9 cellular contexts compared by ENCODE assay signal in genomic region chr14:23569443-23570151, GRCh38. TPM values are rescaled to one million over a fixed set of nuclear protein-coding genes. Genes with fewer than 3 reads are reported as not detected.
DNase-seq lines count a peak whose midpoint lies in the region; ATAC-seq, FAIRE-seq and TF ChIP-seq lines count a peak whose summit lies in the region.
"Had no signal": no experiment of that assay in that cellular context is flagged by ENCODE, and none has a peak within 500 bp of the region (broad histone marks: within the 10 kb centered on the region; RNA-seq: fewer than 3 reads in every experiment).

No MANE protein-coding gene starts in this region.

- peaks cover 7% of the 10 kb centered on the region for H3K27me3 ChIP-seq in transverse colon

- peaks cover 4 to 19% (median 13%) of the 10 kb centered on the region in 4 donors for H3K4me1 ChIP-seq in transverse colon

- peaks cover 20% of the 10 kb centered on the region for H3K27me3 Mint-ChIP-seq in central memory CD8-positive, alpha-beta T cell

- peaks cover 23% of the 10 kb centered on the region for H3K4me1 Mint-ChIP-seq in central memory CD8-positive, alpha-beta T cell

- no peaks in the 10 kb centered on the region for H3K36me3 ChIP-seq in transverse colon

- no peak overlapping the region for H3K4me3 ChIP-seq in transverse colon

- WGBS in transverse colon (ENCODE audit: low coverage in 1 of 2), 2 donors: 40 to 68% methylated on average over 1 to 7 of the region's 7 CpGs

- H3K27ac ChIP-seq in transverse colon: no peak overlapping the region

- H3K36me3 Mint-ChIP-seq in central memory CD8-positive, alpha-beta T cell (ENCODE audit: insufficient read depth): peaks cover 8% of the 10 kb centered on the region

- in situ Hi-C loops in transverse colon (cut with MboI; ENCODE audit: low pct_ligation_motif_present in 1 of 4, low pct_unique_long_range_greater_than_20kb in 1 of 4, low sequenced_read_pairs in 3 of 4): loop anchor here in 2 of 4 donors (10.0 to 25.0 kb wide), 2 partner anchors 85 to 232 kb away; no protein-coding TSS in a partner anchor

- TF ChIP-seq EP300 in transverse colon (IDR thresholded peaks at IDR 0.05; ENCODE audit: low read depth): no peak

- FAIRE-seq in H54 (lab: Jason Lieb, UNC): no peak

- intact Hi-C loops in transverse colon (cut with DNase I; ENCODE audit: low total_unique reads): no loop called here

- DNase-seq in NCI-H526 (lab: John Stamatoyannopoulos, UW): peak; percentile 43 to 52
- DNase-seq in NCI-H526 treated with DMSO at 0.1 percent for 48 hours (lab: John Stamatoyannopoulos, UW): no peak
- DNase-seq in NCI-H2107 (lab: John Stamatoyannopoulos, UW): peak; percentile 45
- DNase-seq in central memory CD8-positive, alpha-beta T cell (ENCODE audit: low spot score in 2 of 2): no peak
- DNase-seq in occipital lobe (lab: John Stamatoyannopoulos, UW): peak; percentile 79
- no peak for DNase-seq in H54 (ENCODE audit: insufficient read length, low spot score)
- no peak for DNase-seq in transverse colon

- ATAC-seq in central memory CD8-positive, alpha-beta T cell (replicated peaks; ENCODE audit: extremely low read depth, poor library complexity, severe bottlenecking): no peak
- no peak for ATAC-seq in GM21367 (IDR thresholded peaks at IDR 0.05; ENCODE audit: unreplicated experiment)

- TF ChIP-seq CTCF in transverse colon (IDR thresholded peaks at IDR 0.05): no peak

- H3K9me3 Mint-ChIP-seq in central memory CD8-positive, alpha-beta T cell: no peaks in the 10 kb centered on the region

- TF ChIP-seq POLR2A in H54 (IDR thresholded peaks at IDR 0.05; ENCODE audit: low read depth, low read length) (no peak), transverse colon (IDR thresholded peaks at IDR 0.05) (no peak)

- no peak overlapping the region for H3K4me3 Mint-ChIP-seq in central memory CD8-positive, alpha-beta T cell

- no peaks in the 10 kb centered on the region for H3K9me3 ChIP-seq in transverse colon

- peak overlapping the region; percentile 75 for H3K27ac Mint-ChIP-seq in central memory CD8-positive, alpha-beta T cell (ENCODE audit: low read depth)

RNA-seq across cellular contexts. Expression of gene AP1G2, which starts 2.0 kb away (rescaled TPM):
- 10.0 TPM for total RNA-seq in occipital lobe
- 100 to 1,000 TPM; 163 to 508 (median 237) TPM for total RNA-seq in transverse colon

RNA-seq across cellular contexts. Expression of gene JPH4, which starts 9.0 kb away (rescaled TPM):
- total RNA-seq in occipital lobe: 28.9 TPM
- total RNA-seq in transverse colon: under 1 TPM in 2 of 4 donors, not detected in 2; 0.27 to 0.48 TPM
- total RNA-seq: pulmonary artery endothelial cell had no signal

RNA-seq across cellular contexts. Expression of gene THTPA, which starts 13.5 kb away (rescaled TPM):
- 6.9 TPM for total RNA-seq in occipital lobe
- total RNA-seq in transverse colon: 10 to 100 TPM in 3 of 4 donors, 1 to 10 TPM in 1; 6.8 to 34.0 (median 26.0) TPM

RNA-seq across cellular contexts. Expression of gene ZFHX2, which starts 18.0 kb away (rescaled TPM):
- 1.2 TPM for total RNA-seq in occipital lobe
- 1 to 10 TPM in 1 of 4 donors, under 1 TPM in 3; 0.20 to 1.1 (median 0.68) TPM for total RNA-seq in transverse colon

Comparison
In these comparisons a context has a peak if more than half of its experiments do, and no peak if none do; other contexts are left out.
1. DNase-seq: peak in NCI-H526 (2 of 2), NCI-H2107 (single experiment) and occipital lobe (single experiment); none in NCI-H526 treated with DMSO at 0.1 percent for 48 hours (single experiment), central memory CD8-positive, alpha-beta T cell (0 of 2), H54 (single experiment) and transverse colon (single experiment).
2. RNA of gene AP1G2, which starts 2.0 kb away (total RNA-seq): 163 to 508 TPM in transverse colon; 10.0 TPM in occipital lobe (single experiment); every median in the first group is over 10 times any median in the second.
3. RNA of gene JPH4, which starts 9.0 kb away (total RNA-seq): 28.9 TPM in occipital lobe (single experiment); 0.27 to 0.48 TPM in transverse colon; every median in the first group is over 10 times any median in the second.